8 cellular contexts compared by ENCODE assay signal in the genomic region with DNA sequence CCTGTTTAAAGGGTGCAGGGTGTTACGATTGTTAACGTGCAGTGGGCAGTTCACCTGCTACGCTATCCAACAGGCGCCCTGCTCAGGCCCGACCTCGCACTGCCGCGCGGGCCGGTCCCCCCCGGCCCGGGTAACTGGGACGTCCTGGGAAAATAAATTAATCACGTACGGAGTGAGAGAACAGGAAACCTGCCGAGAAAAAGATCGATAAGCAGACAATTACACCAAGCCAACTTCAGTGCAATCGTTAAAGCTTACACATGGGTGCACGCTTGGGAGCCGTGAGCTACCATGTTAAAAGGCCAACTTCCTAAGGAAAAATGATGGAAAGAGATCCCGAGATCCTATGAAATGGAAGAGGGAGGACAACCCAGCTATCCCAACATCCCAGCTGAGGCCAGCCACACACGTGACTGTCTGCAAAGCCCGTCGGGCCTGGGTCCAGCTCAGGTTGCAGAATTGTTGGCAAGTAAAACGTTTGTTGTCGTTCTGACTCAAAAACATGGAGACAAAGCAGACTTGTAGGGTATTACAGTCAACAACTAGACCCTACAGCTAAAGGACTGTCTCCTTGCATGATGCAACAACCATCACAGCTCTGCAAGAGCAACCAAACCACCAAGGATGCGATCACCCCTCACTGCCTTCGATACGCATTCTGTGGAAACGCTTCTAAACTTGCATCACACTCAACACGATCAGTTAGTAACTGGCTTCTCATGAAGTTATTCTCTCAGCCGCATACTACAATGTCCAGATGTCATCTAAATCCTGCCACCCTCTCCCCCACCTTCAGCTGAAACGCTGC. TPM values are rescaled to one million over a fixed set of nuclear protein-coding genes. Genes with fewer than 3 reads are reported as not detected.
A peak's percentile ranks its signal among the peaks of the same experiment; 100 is the strongest.
DNase-seq lines count a peak whose midpoint lies in the region; ATAC-seq and TF ChIP-seq lines count a peak whose summit lies in the region.

No MANE protein-coding gene starts in this region.

- H3K36me3 Mint-ChIP-seq in activated CD4-positive, alpha-beta T cell treated with anti-CD3 and anti-CD28 coated beads, Interleukin-2, amount 10 ng/mL, durations not matched to agents 24 days and 14 days (ENCODE audit: low read depth) = peaks cover 14% of the 10 kb centered on the region

- H3K27ac ChIP-seq in Peyer's patch (peak overlapping the region; percentile 80 to 97 (median 96)), parathyroid adenoma (peak overlapping the region; percentile 81)

- peak overlapping the region; percentile 98 for H3K4me3 Mint-ChIP-seq in activated CD4-positive, alpha-beta T cell treated with anti-CD3 and anti-CD28 coated beads, Interleukin-2, amount 10 ng/mL, durations not matched to agents 24 days and 14 days

- H2AFZ ChIP-seq in parathyroid adenoma = peak overlapping the region; percentile 97

- peaks cover 4% of the 10 kb centered on the region for H3K9me3 Mint-ChIP-seq in activated CD4-positive, alpha-beta T cell treated with anti-CD3 and anti-CD28 coated beads, Interleukin-2, amount 10 ng/mL, durations not matched to agents 24 days and 14 days

- no peak for TF ChIP-seq CTCF in Peyer's patch (IDR thresholded peaks at IDR 0.05)
- no peak for TF ChIP-seq CTCF in epithelial cell of esophagus (IDR thresholded peaks at IDR 0.05; ENCODE audit: insufficient read depth, low read depth, low read length, missing control alignments)
- TF ChIP-seq CTCF in parathyroid adenoma (IDR thresholded peaks at IDR 0.05) = no peak

- H3K79me2 ChIP-seq in parathyroid adenoma = no peaks in the 10 kb centered on the region

- H3K9me3 ChIP-seq in Peyer's patch (no peaks in the 10 kb centered on the region), parathyroid adenoma (ENCODE audit: control insufficient read depth, low read length) (no peaks in the 10 kb centered on the region)

- H3K4me1 ChIP-seq in Peyer's patch (peaks cover 0 to 16% (median 2%) of the 10 kb centered on the region in 4 donors), parathyroid adenoma (no peaks in the 10 kb centered on the region)

- no peaks in the 10 kb centered on the region for H3K27me3 Mint-ChIP-seq in activated CD4-positive, alpha-beta T cell treated with anti-CD3 and anti-CD28 coated beads, Interleukin-2, amount 10 ng/mL, durations not matched to agents 24 days and 14 days

- ATAC-seq in GM18870 (IDR thresholded peaks at IDR 0.05; ENCODE audit: unreplicated experiment) = no peak

- no peak for TF ChIP-seq POLR2A in Peyer's patch (IDR thresholded peaks at IDR 0.05)

- no peak overlapping the region for H3K9ac ChIP-seq in parathyroid adenoma

- peak overlapping the region; percentile 96 for H3K27ac Mint-ChIP-seq in activated CD4-positive, alpha-beta T cell treated with anti-CD3 and anti-CD28 coated beads, Interleukin-2, amount 10 ng/mL, durations not matched to agents 24 days and 14 days

- H3K4me1 Mint-ChIP-seq in activated CD4-positive, alpha-beta T cell treated with anti-CD3 and anti-CD28 coated beads, Interleukin-2, amount 10 ng/mL, durations not matched to agents 24 days and 14 days = peaks cover 24% of the 10 kb centered on the region

- H3K4me3 ChIP-seq in Peyer's patch (peak overlapping the region; percentile 73 to 96 (median 94)), epithelial cell of esophagus (ENCODE audit: low read length) (peak overlapping the region; percentile 86), parathyroid adenoma (ENCODE audit: low read depth, low read length) (peak overlapping the region; percentile 79)

- no peak for DNase-seq in activated CD4-positive, alpha-beta T cell treated with anti-CD3 and anti-CD28 coated beads, Interleukin-2, amount 10 ng/mL, durations not matched to agents 24 days and 14 days
- DNase-seq in activated CD4-positive, alpha-beta T cell treated with anti-CD3 and anti-CD28 coated beads, Interleukin-2, amount 50 U/mL, for 48 hours = no peak
- DNase-seq in Peyer's patch = no peak
- DNase-seq in epithelial cell of esophagus (ENCODE audit: low read depth) = no peak
- DNase-seq in A172 (ENCODE audit: low spot score) = no peak
- no peak for DNase-seq in iPS-NIHi7 (ENCODE audit: extremely low spot score)

- intact Hi-C loops in activated CD4-positive, alpha-beta T cell treated with anti-CD3 and anti-CD28 coated beads, Interleukin-2, amount 10 ng/mL, durations not matched to agents 24 days and 14 days (cut with micrococcal nuclease) = loop anchor here (1.0 to 10.0 kb wide), 4 partner anchors 18 to 1674 kb away; a partner anchor contains a TSS

- H3K4me2 ChIP-seq in parathyroid adenoma (ENCODE audit: low read length) = peak overlapping the region; percentile 81

- H3K36me3 ChIP-seq in Peyer's patch (no peaks in the 10 kb centered on the region), parathyroid adenoma (ENCODE audit: control insufficient read depth, insufficient read depth, low read length) (no peaks in the 10 kb centered on the region)

- no peaks in the 10 kb centered on the region for H3K27me3 ChIP-seq in Peyer's patch
- no peaks in the 10 kb centered on the region for H3K27me3 ChIP-seq in parathyroid adenoma (ENCODE audit: control insufficient read depth, insufficient read depth, low read length)

RNA-seq across cellular contexts. Expression of a gene that starts 0.7 kb away (rescaled TPM):
- total RNA-seq in activated CD4-positive, alpha-beta T cell treated with anti-CD3 and anti-CD28 coated beads, Interleukin-2, amount 10 ng/mL, durations not matched to agents 24 days and 14 days = 64.0 and 69.3 TPM in 2 replicates
- total RNA-seq in Peyer's patch = 10 to 100 TPM; 32.2 to 75.9 (median 43.6) TPM
- 14.3 and 16.7 TPM in 2 replicates for total RNA-seq in A172 (2014; rRNA removed; shearing (Covaris generic))
